In genomic region chr16:29678691-29679267, GRCh38 we compare ENCODE assay signal across 8 cellular contexts. TPM values are rescaled to one million over a fixed set of nuclear protein-coding genes. Genes with fewer than 3 reads are reported as not detected.
DNase-seq lines count a peak whose midpoint lies in the region; ATAC-seq and TF ChIP-seq lines count a peak whose summit lies in the region.

Gene QPRT, plus strand, starts transcription at chr16:29679180. Its CDS starts 18 bp downstream, at chr16:29679198.

- H3K36me3 Mint-ChIP-seq in activated naive CD8-positive, alpha-beta T cell treated with anti-CD3 and anti-CD28 coated beads for 36 hours, result no peaks in the 10 kb centered on the region

- H3K4me1 ChIP-seq in psoas muscle, result no peaks in the 10 kb centered on the region

- intact Hi-C loops in left ventricle myocardium superior (cut with micrococcal nuclease) (no loop called here), psoas muscle (cut with DNase I) (no loop called here)

- DNase-seq in EH (ENCODE audit: low read depth) (peak; percentile 52), HuH-7.5 (ENCODE audit: low spot score) (peak; percentile 89), left ventricle myocardium superior (peak; percentile 68), psoas muscle (no peak), NCI-H2196 treated with DMSO at 0.1 percent for 48 hours (lab: John Stamatoyannopoulos, UW; ENCODE audit: unreplicated experiment) (no peak)
- no peak for DNase-seq in activated naive CD8-positive, alpha-beta T cell treated with anti-CD3 and anti-CD28 coated beads for 36 hours

- H3K4me3 Mint-ChIP-seq in activated naive CD8-positive, alpha-beta T cell treated with anti-CD3 and anti-CD28 coated beads for 36 hours, result peak within 1 kb of the TSS; percentile 54

- peak within 1 kb of the TSS; percentile 75 for H3K27ac Mint-ChIP-seq in activated naive CD8-positive, alpha-beta T cell treated with anti-CD3 and anti-CD28 coated beads for 36 hours

- TF ChIP-seq CTCF in psoas muscle (IDR thresholded peaks at IDR 0.05), result no peak

- H3K4me3 ChIP-seq in psoas muscle, result peak within 1 kb of the TSS; percentile 32

- peak; percentile 85 for ATAC-seq in left ventricle myocardium superior
- peak; percentile 30 to 57 (median 54) for ATAC-seq in psoas muscle
- no peak for ATAC-seq in GM21447 (IDR thresholded peaks at IDR 0.05; ENCODE audit: unreplicated experiment)
- ATAC-seq in HG02981 (IDR thresholded peaks at IDR 0.05; ENCODE audit: unreplicated experiment), result no peak

- H3K27me3 ChIP-seq in psoas muscle (ENCODE audit: insufficient read depth in 3 of 3, low read length in 2 of 3), result no peaks in the 10 kb centered on the region

- WGBS in psoas muscle, 3 donors, result 56 to 84% (median 60%) methylated on average over 3 to 5 of the region's 5 CpGs

- no peaks in the 10 kb centered on the region for H3K36me3 ChIP-seq in psoas muscle (ENCODE audit: insufficient read depth in 1 of 2, low read depth in 1 of 2)

- no peaks in the 10 kb centered on the region for H3K27me3 Mint-ChIP-seq in activated naive CD8-positive, alpha-beta T cell treated with anti-CD3 and anti-CD28 coated beads for 36 hours

- no peaks in the 10 kb centered on the region for H3K9me3 Mint-ChIP-seq in activated naive CD8-positive, alpha-beta T cell treated with anti-CD3 and anti-CD28 coated beads for 36 hours

- peaks cover 20% of the 10 kb centered on the region for H3K4me1 Mint-ChIP-seq in activated naive CD8-positive, alpha-beta T cell treated with anti-CD3 and anti-CD28 coated beads for 36 hours

- no peak within 1 kb of the TSS for H3K27ac ChIP-seq in psoas muscle

- no peaks in the 10 kb centered on the region for H3K9me3 ChIP-seq in psoas muscle

RNA-seq across cellular contexts. Expression of gene QPRT, which starts in this region (rescaled TPM):
- total RNA-seq in activated naive CD8-positive, alpha-beta T cell treated with anti-CD3 and anti-CD28 coated beads for 36 hours, result 1 to 10 TPM; 5.4 to 5.5 TPM
- total RNA-seq in left ventricle myocardium superior (26.0 TPM), psoas muscle (1 to 10 TPM; 2.3 to 9.9 (median 3.0) TPM)
- polyA plus RNA-seq in psoas muscle, result 1 to 10 TPM in 1 of 3 donors, under 1 TPM in 2; 0.75 to 1.4 (median 0.96) TPM

Comparison
In these comparisons a context has a peak if more than half of its experiments do, and no peak if none do; other contexts are left out.
1. DNase-seq: peak in EH (single experiment), HuH-7.5 (single experiment) and left ventricle myocardium superior (single experiment); none in activated naive CD8-positive, alpha-beta T cell treated with anti-CD3 and anti-CD28 coated beads for 36 hours (single experiment), psoas muscle (0 of 2) and NCI-H2196 treated with DMSO at 0.1 percent for 48 hours (single experiment).
2. ATAC-seq: peak in left ventricle myocardium superior (single experiment) and psoas muscle (4 of 4); none in GM21447 (single experiment) and HG02981 (single experiment).